10 cellular contexts compared by ENCODE assay signal in the genomic region with DNA sequence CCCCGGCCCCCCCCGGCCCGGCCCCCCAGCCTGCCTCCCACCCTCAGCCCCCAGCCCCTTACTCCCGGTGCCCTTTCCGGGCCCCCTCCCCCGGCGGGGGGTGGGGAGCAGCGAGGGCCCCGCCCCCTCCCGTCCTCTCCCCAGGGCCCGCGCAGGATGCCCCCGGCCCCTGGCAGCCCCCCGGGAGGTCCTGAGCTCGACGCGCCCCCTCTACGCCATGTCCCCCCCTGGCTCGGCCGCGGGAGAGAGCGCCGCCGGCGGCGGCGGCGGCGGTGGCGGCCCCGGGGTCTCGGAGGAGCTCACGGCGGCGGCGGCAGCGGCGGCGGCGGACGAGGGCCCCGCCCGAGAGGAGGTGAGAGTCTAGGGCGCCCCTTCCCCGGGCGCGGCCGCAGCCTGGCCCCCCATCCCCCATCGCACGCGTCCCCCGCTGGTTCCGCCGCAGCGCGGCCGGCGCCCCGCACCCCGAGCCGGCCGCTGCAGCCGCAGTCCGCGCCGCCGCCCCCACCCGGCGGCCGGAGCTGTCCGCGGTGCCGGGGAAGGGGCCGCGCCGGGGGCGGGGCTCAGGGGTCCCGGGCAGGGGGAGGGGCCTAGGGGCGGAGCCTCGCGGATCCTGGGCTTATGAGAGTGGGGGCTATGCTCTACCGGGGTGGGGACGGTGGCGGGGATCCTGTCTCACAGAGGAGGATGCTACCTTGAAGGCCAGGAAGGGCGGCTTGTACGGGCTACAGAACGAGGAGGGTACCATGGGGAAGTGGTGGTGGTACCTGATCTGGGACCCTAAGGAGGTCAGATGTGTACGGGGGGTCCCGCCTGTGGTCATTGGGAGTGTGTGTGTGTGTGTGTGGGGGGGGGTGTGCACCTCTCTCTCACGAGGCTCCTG. TPM values are rescaled to one million over a fixed set of nuclear protein-coding genes. Genes with fewer than 3 reads are reported as not detected.
DNase-seq lines count a peak whose midpoint lies in the region; ATAC-seq and TF ChIP-seq lines count a peak whose summit lies in the region.
"Had no signal": no experiment of that assay in that cellular context is flagged by ENCODE, and none has a peak within 500 bp of the region (broad histone marks: within the 10 kb centered on the region; RNA-seq: fewer than 3 reads in every experiment).

No MANE protein-coding gene starts in this region.

- peak overlapping the region; percentile 72 for H3K4me3 ChIP-seq in OCI-LY3 (ENCODE audit: low read length)
- H3K4me3 ChIP-seq in fibroblast of villous mesenchyme (ENCODE audit: low read depth, low read length): peak overlapping the region; percentile 9

- H3K27me3 ChIP-seq in OCI-LY3 (ENCODE audit: low read depth, low read length): peaks cover 7% of the 10 kb centered on the region

- no peaks in the 10 kb centered on the region for H3K9me3 Mint-ChIP-seq in activated CD4-positive, alpha-beta T cell treated with anti-CD3 and anti-CD28 coated beads, Interleukin-2, amount 10 ng/mL, durations not matched to agents 24 days and 14 days
- H3K9me3 Mint-ChIP-seq in stimulated activated memory B cell treated with anti-CD40 and anti-IgM and Interleukin-4, amounts not matched to agents 10 μg/mL and 1 μg/mL and 100 μg/mL, for 72 hours: no peaks in the 10 kb centered on the region

- no peaks in the 10 kb centered on the region for H3K79me2 ChIP-seq in OCI-LY3 (ENCODE audit: low read length)

- TF ChIP-seq CTCF in OCI-LY3 (IDR thresholded peaks at IDR 0.05; ENCODE audit: low read depth, low read length) (no peak), fibroblast of villous mesenchyme (IDR thresholded peaks at IDR 0.05; ENCODE audit: insufficient read depth, low read depth, low read length) (no peak)

- no peak for ATAC-seq in stimulated activated memory B cell treated with anti-CD40 and anti-IgM and Interleukin-4, amounts not matched to agents 10 μg/mL and 1 μg/mL and 100 μg/mL, for 72 hours
- ATAC-seq in HG03039 (IDR thresholded peaks at IDR 0.05; ENCODE audit: unreplicated experiment) (no peak), GM21390 (IDR thresholded peaks at IDR 0.05; ENCODE audit: unreplicated experiment) (no peak), HG03460 (IDR thresholded peaks at IDR 0.05; ENCODE audit: unreplicated experiment) (no peak)
- ATAC-seq: sciatic nerve had no signal

- DNase-seq in activated CD4-positive, alpha-beta T cell treated with anti-CD3 and anti-CD28 coated beads, Interleukin-2, amount 10 ng/mL, durations not matched to agents 24 days and 14 days: peak; percentile 72
- no peak for DNase-seq in activated CD4-positive, alpha-beta T cell treated with anti-CD3 and anti-CD28 coated beads, Interleukin-2, amount 50 U/mL, for 48 hours
- no peak for DNase-seq in fibroblast of villous mesenchyme (ENCODE audit: low read depth)
- DNase-seq: RPMI8226 had no signal

- no peaks in the 10 kb centered on the region for H4K20me1 ChIP-seq in OCI-LY3 (ENCODE audit: insufficient read depth, low read length)

- H3K36me3 ChIP-seq in OCI-LY3 (replicated peaks; ENCODE audit: low read depth, low read length): no peaks in the 10 kb centered on the region

- no peak overlapping the region for H3K27ac ChIP-seq in OCI-LY3 (ENCODE audit: low read length)

- H3K4me3 Mint-ChIP-seq in activated CD4-positive, alpha-beta T cell treated with anti-CD3 and anti-CD28 coated beads, Interleukin-2, amount 10 ng/mL, durations not matched to agents 24 days and 14 days: peak overlapping the region; percentile 67
- peak overlapping the region; percentile 36 for H3K4me3 Mint-ChIP-seq in stimulated activated memory B cell treated with anti-CD40 and anti-IgM and Interleukin-4, amounts not matched to agents 10 μg/mL and 1 μg/mL and 100 μg/mL, for 72 hours

- no peak overlapping the region for H3K9ac ChIP-seq in OCI-LY3 (ENCODE audit: low read length)

- peaks cover 30% of the 10 kb centered on the region for H3K4me1 Mint-ChIP-seq in activated CD4-positive, alpha-beta T cell treated with anti-CD3 and anti-CD28 coated beads, Interleukin-2, amount 10 ng/mL, durations not matched to agents 24 days and 14 days
- H3K4me1 Mint-ChIP-seq in stimulated activated memory B cell treated with anti-CD40 and anti-IgM and Interleukin-4, amounts not matched to agents 10 μg/mL and 1 μg/mL and 100 μg/mL, for 72 hours: peaks cover 42% of the 10 kb centered on the region

- intact Hi-C loops in activated CD4-positive, alpha-beta T cell treated with anti-CD3 and anti-CD28 coated beads, Interleukin-2, amount 10 ng/mL, durations not matched to agents 24 days and 14 days (cut with micrococcal nuclease): no loop called here

- no peak overlapping the region for H2AFZ ChIP-seq in OCI-LY3 (ENCODE audit: low read depth, low read length)

- no peaks in the 10 kb centered on the region for H3K36me3 Mint-ChIP-seq in activated CD4-positive, alpha-beta T cell treated with anti-CD3 and anti-CD28 coated beads, Interleukin-2, amount 10 ng/mL, durations not matched to agents 24 days and 14 days (ENCODE audit: low read depth)
- peaks cover 5% of the 10 kb centered on the region for H3K36me3 Mint-ChIP-seq in stimulated activated memory B cell treated with anti-CD40 and anti-IgM and Interleukin-4, amounts not matched to agents 10 μg/mL and 1 μg/mL and 100 μg/mL, for 72 hours

- no peak overlapping the region for H3K27ac Mint-ChIP-seq in activated CD4-positive, alpha-beta T cell treated with anti-CD3 and anti-CD28 coated beads, Interleukin-2, amount 10 ng/mL, durations not matched to agents 24 days and 14 days
- H3K27ac Mint-ChIP-seq in stimulated activated memory B cell treated with anti-CD40 and anti-IgM and Interleukin-4, amounts not matched to agents 10 μg/mL and 1 μg/mL and 100 μg/mL, for 72 hours: no peak overlapping the region

- peak overlapping the region; percentile 62 for H3K4me2 ChIP-seq in OCI-LY3 (ENCODE audit: low read length)

- peaks cover 48% of the 10 kb centered on the region for H3K4me1 ChIP-seq in OCI-LY3 (ENCODE audit: low read length)

- H3K27me3 Mint-ChIP-seq in activated CD4-positive, alpha-beta T cell treated with anti-CD3 and anti-CD28 coated beads, Interleukin-2, amount 10 ng/mL, durations not matched to agents 24 days and 14 days: peaks cover 55% of the 10 kb centered on the region
- peaks cover 50% of the 10 kb centered on the region for H3K27me3 Mint-ChIP-seq in stimulated activated memory B cell treated with anti-CD40 and anti-IgM and Interleukin-4, amounts not matched to agents 10 μg/mL and 1 μg/mL and 100 μg/mL, for 72 hours

- no peaks in the 10 kb centered on the region for H3K9me3 ChIP-seq in OCI-LY3 (ENCODE audit: insufficient read depth, low read length)

RNA-seq across cellular contexts. Expression of a gene that starts 0.5 kb away (rescaled TPM):
- total RNA-seq in activated CD4-positive, alpha-beta T cell treated with anti-CD3 and anti-CD28 coated beads, Interleukin-2, amount 10 ng/mL, durations not matched to agents 24 days and 14 days: 0.07 TPM in 1 of 2 replicates, not detected in the other
- under 0.01 TPM in 1 of 2 replicates, not detected in the other for total RNA-seq in fibroblast of villous mesenchyme
- total RNA-seq: sciatic nerve had no signal

RNA-seq across cellular contexts. Expression of a gene that starts 5.4 kb away (rescaled TPM):
- 27.6 and 28.2 TPM in 2 replicates for total RNA-seq in activated CD4-positive, alpha-beta T cell treated with anti-CD3 and anti-CD28 coated beads, Interleukin-2, amount 10 ng/mL, durations not matched to agents 24 days and 14 days
- total RNA-seq in fibroblast of villous mesenchyme: 12.2 and 17.7 TPM in 2 replicates

RNA-seq across cellular contexts. Expression of a gene that starts 13.4 kb away (rescaled TPM):
- 25.3 and 28.0 TPM in 2 replicates for total RNA-seq in activated CD4-positive, alpha-beta T cell treated with anti-CD3 and anti-CD28 coated beads, Interleukin-2, amount 10 ng/mL, durations not matched to agents 24 days and 14 days
- 84.7 and 92.8 TPM in 2 replicates for total RNA-seq in fibroblast of villous mesenchyme

RNA-seq across cellular contexts. Expression of a gene that starts 23.9 kb away (rescaled TPM):
- total RNA-seq in activated CD4-positive, alpha-beta T cell treated with anti-CD3 and anti-CD28 coated beads, Interleukin-2, amount 10 ng/mL, durations not matched to agents 24 days and 14 days: 2,450 and 2,479 TPM in 2 replicates
- 573 and 928 TPM in 2 replicates for total RNA-seq in fibroblast of villous mesenchyme

RNA-seq across cellular contexts. Expression of a gene that starts 42.4 kb away (rescaled TPM):
- total RNA-seq in activated CD4-positive, alpha-beta T cell treated with anti-CD3 and anti-CD28 coated beads, Interleukin-2, amount 10 ng/mL, durations not matched to agents 24 days and 14 days: 22.4 and 23.7 TPM in 2 replicates
- total RNA-seq in fibroblast of villous mesenchyme: 10.0 and 16.0 TPM in 2 replicates
